ENCODE assay signal across 8 cellular contexts in genomic region chr9:107488400-107489143, GRCh38. TPM values are rescaled to one million over a fixed set of nuclear protein-coding genes. Genes with fewer than 3 reads are reported as not detected.
A peak's percentile ranks its signal among the peaks of the same experiment; 100 is the strongest.
DNase-seq lines count a peak whose midpoint lies in the region; ATAC-seq and TF ChIP-seq lines count a peak whose summit lies in the region.

No MANE protein-coding gene starts in this region.

- H3K4me1 Mint-ChIP-seq in T-helper 2 cell treated with Interferon-gamma antibody and Interleukin-4, amounts not matched to agents 5 μg/mL and 100 μg/mL, for 36 hours (ENCODE audit: low read depth), result peaks cover 12% of the 10 kb centered on the region

- ATAC-seq in mucosa of descending colon, result peak; percentile 35

- H3K27me3 ChIP-seq in esophagus (ENCODE audit: control insufficient read depth in 1 of 2, insufficient read depth in 2 of 2, low read length in 2 of 2), result no peaks in the 10 kb centered on the region
- no peaks in the 10 kb centered on the region for H3K27me3 ChIP-seq in uterus

- peak; percentile 30 for DNase-seq in stimulated activated CD4-positive, alpha-beta T cell treated with anti-CD3 and anti-CD28 coated beads, Interleukin-15, amount 100 ng/mL, for 24 hours
- no peak for DNase-seq in stimulated activated CD4-positive, alpha-beta T cell treated with anti-CD3 and anti-CD28 coated beads, Interleukin-4, amount 100 ng/mL, for 1 hour
- DNase-seq in T-helper 2 cell treated with Interferon-gamma antibody and Interleukin-4, amounts not matched to agents 5 μg/mL and 100 μg/mL, for 36 hours (ENCODE audit: low spot score), result peak; percentile 27
- peak; percentile 79 to 86 (median 85) for DNase-seq in mucosa of descending colon
- DNase-seq in uterus, result peak; percentile 68 to 74
- DNase-seq in stimulated activated naive CD4-positive, alpha-beta T cell (lab: John Stamatoyannopoulos, UW), result no peak
- no peak for DNase-seq in activated gamma-delta T cell (lab: John Stamatoyannopoulos, UW)

- TF ChIP-seq POLR2A in uterus (IDR thresholded peaks at IDR 0.05), result peak; percentile 51 to 74

- H3K4me1 ChIP-seq in esophagus (ENCODE audit: control insufficient read depth in 2 of 2, insufficient read depth in 2 of 2, low read length in 1 of 2) (peaks cover 0 to 9% of the 10 kb centered on the region in 2 donors), mucosa of descending colon (ENCODE audit: low read depth) (peaks cover 6% of the 10 kb centered on the region), uterus (no peaks in the 10 kb centered on the region)

- H3K4me3 ChIP-seq in esophagus (ENCODE audit: low read depth in 1 of 2, low read length in 2 of 2) (peak overlapping the region; percentile 70 to 92), mucosa of descending colon (peak overlapping the region; percentile 67), uterus (peak overlapping the region; percentile 76 to 90)

- intact Hi-C loops in mucosa of descending colon (cut with DNase I, micrococcal nuclease) (loop anchor here (5.0 to 10.0 kb wide), 4 partner anchors 106 to 786 kb away; no protein-coding TSS in a partner anchor), uterus (cut with DNase I; ENCODE audit: low total_unique reads) (loop anchor here (10.0 kb wide), 1 partner anchor 246 kb away; no protein-coding TSS in a partner anchor)

- no peak for TF ChIP-seq CTCF in mucosa of descending colon (IDR thresholded peaks at IDR 0.05)
- no peak for TF ChIP-seq CTCF in uterus (IDR thresholded peaks at IDR 0.05)

- peaks cover 68% of the 10 kb centered on the region for H3K27me3 Mint-ChIP-seq in T-helper 2 cell treated with Interferon-gamma antibody and Interleukin-4, amounts not matched to agents 5 μg/mL and 100 μg/mL, for 36 hours (ENCODE audit: low read depth)

- H3K9me3 Mint-ChIP-seq in T-helper 2 cell treated with Interferon-gamma antibody and Interleukin-4, amounts not matched to agents 5 μg/mL and 100 μg/mL, for 36 hours, result no peaks in the 10 kb centered on the region

- no peak overlapping the region for H3K27ac Mint-ChIP-seq in T-helper 2 cell treated with Interferon-gamma antibody and Interleukin-4, amounts not matched to agents 5 μg/mL and 100 μg/mL, for 36 hours

- 1% methylated on average over 63 to 79 of the region's 79 CpGs for WGBS in esophagus, 2 donors

- H3K36me3 ChIP-seq in esophagus (ENCODE audit: control insufficient read depth in 2 of 2, insufficient read depth in 2 of 2, low read length in 1 of 2), result peaks cover 0 to 18% of the 10 kb centered on the region in 2 donors
- H3K36me3 ChIP-seq in mucosa of descending colon (ENCODE audit: low read depth), result no peaks in the 10 kb centered on the region
- H3K36me3 ChIP-seq in uterus, result no peaks in the 10 kb centered on the region

- H3K9me3 ChIP-seq in esophagus (ENCODE audit: control insufficient read depth in 2 of 2, insufficient read depth in 1 of 2, low read depth in 1 of 2, low read length in 1 of 2) (no peaks in the 10 kb centered on the region), mucosa of descending colon (no peaks in the 10 kb centered on the region), uterus (no peaks in the 10 kb centered on the region)

- no peaks in the 10 kb centered on the region for H3K36me3 Mint-ChIP-seq in T-helper 2 cell treated with Interferon-gamma antibody and Interleukin-4, amounts not matched to agents 5 μg/mL and 100 μg/mL, for 36 hours (ENCODE audit: low read depth)

- H3K27ac ChIP-seq in esophagus (ENCODE audit: low read depth in 2 of 2, low read length in 1 of 2) (peak overlapping the region; percentile 93 to 98), uterus (peak overlapping the region; percentile 89 to 94)

- peak overlapping the region; percentile 80 for H3K4me3 Mint-ChIP-seq in T-helper 2 cell treated with Interferon-gamma antibody and Interleukin-4, amounts not matched to agents 5 μg/mL and 100 μg/mL, for 36 hours

RNA-seq across cellular contexts. Expression of gene KLF4, which starts 1.0 kb away (rescaled TPM):
- 100 to 1,000 TPM in 1 of 2 donors, 10 to 100 TPM in 1; 49.8 to 107 TPM for polyA plus RNA-seq in esophagus
- total RNA-seq in mucosa of descending colon (100 to 1,000 TPM; 203 to 454 (median 438) TPM), uterus (100 to 1,000 TPM in 2 of 4 donors, 10 to 100 TPM in 2; 20.2 to 152 (median 94.7) TPM)

Comparison
In these comparisons a context has a peak if more than half of its experiments do, and no peak if none do; other contexts are left out.
1. DNase-seq: peak in stimulated activated CD4-positive, alpha-beta T cell treated with anti-CD3 and anti-CD28 coated beads, Interleukin-15, amount 100 ng/mL, for 24 hours (single experiment), T-helper 2 cell treated with Interferon-gamma antibody and Interleukin-4, amounts not matched to agents 5 μg/mL and 100 μg/mL, for 36 hours (single experiment), mucosa of descending colon (3 of 3) and uterus (2 of 2); none in stimulated activated CD4-positive, alpha-beta T cell treated with anti-CD3 and anti-CD28 coated beads, Interleukin-4, amount 100 ng/mL, for 1 hour (single experiment), stimulated activated naive CD4-positive, alpha-beta T cell (0 of 6) and activated gamma-delta T cell (single experiment).
2. Peak in every context shown above with its lines, with median percentiles within 50 percentile points of each other: H3K4me3 ChIP-seq.